14 cellular contexts compared by ENCODE assay signal in the genomic region with DNA sequence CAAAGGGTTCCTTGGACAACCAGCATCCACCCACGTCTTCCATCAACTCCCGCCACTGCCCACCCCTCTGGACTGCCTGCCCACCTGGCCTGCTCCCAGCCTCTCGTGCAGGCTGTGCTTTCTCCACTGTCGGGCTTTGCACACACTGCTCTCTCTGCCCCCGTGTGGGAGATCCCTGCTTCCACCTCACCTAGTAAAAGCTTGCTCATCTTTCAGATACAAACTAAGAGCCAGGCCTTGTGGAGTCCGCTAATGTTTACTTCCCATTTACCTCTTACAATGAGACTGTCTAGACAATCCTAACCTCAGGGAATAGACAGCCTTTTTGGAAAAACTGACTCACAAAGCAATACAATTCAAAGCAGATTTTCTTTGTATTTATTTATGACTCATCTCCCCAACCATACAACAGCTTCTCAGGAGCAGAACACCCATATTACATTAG.
DNase-seq lines count a peak whose midpoint lies in the region; ATAC-seq and TF ChIP-seq lines count a peak whose summit lies in the region.
"Had no signal": no experiment of that assay in that cellular context is flagged by ENCODE, and none has a peak within 500 bp of the region (broad histone marks: within the 10 kb centered on the region; RNA-seq: fewer than 3 reads in every experiment).

No MANE protein-coding gene starts in this region.

- H3K4ac ChIP-seq in H9 (ENCODE audit: low read depth, low read length): no peak overlapping the region

- no CpG with 5 or more reads among the region's 6 CpGs for WGBS in H9 (ENCODE audit: extremely low coverage, insufficient read length, low lambda C conversion rate)
- WGBS in hepatocyte (ENCODE audit: low lambda C conversion rate, missing lambda C conversion rate): 72% methylated on average over 6 of the region's 6 CpGs

- H3K9me2 ChIP-seq in hepatocyte (replicated peaks; ENCODE audit: insufficient read depth): no peaks in the 10 kb centered on the region

- H3K56ac ChIP-seq in H9 (ENCODE audit: insufficient read length, low read depth, low read length): no peak overlapping the region

- no peak overlapping the region for H2BK120ac ChIP-seq in H9 (ENCODE audit: low read depth, low read length, poor library complexity, severe bottlenecking)

- H2BK5ac ChIP-seq in H9 (ENCODE audit: insufficient read length, low read length): no peak overlapping the region

- no peaks in the 10 kb centered on the region for H3K79me2 ChIP-seq in H9 (ENCODE audit: insufficient read depth, low read length)
- H3K79me2 ChIP-seq in hepatocyte: no peaks in the 10 kb centered on the region

- no peak overlapping the region for H3K4me3 Mint-ChIP-seq in H9
- no peak overlapping the region for H3K4me3 Mint-ChIP-seq in activated naive CD8-positive, alpha-beta T cell treated with anti-CD3 and anti-CD28 coated beads, Interleukin-2, amount 50 U/mL, for 24 hours
- H3K4me3 Mint-ChIP-seq: activated T-cell treated with anti-CD3 and anti-CD28 coated beads, Interleukin-2, amount 50 U/mL, for 4 hours; neural crest cell had no signal

- H3K4me2 ChIP-seq in H9 (ENCODE audit: insufficient read depth, insufficient read length, low read length): no peak overlapping the region
- no peak overlapping the region for H3K4me2 ChIP-seq in hepatocyte
- H3K4me2 ChIP-seq: KMS-11 had no signal

- H2AK5ac ChIP-seq in H9 (ENCODE audit: insufficient read length, low read length): no peak overlapping the region

- no peak overlapping the region for H4K91ac ChIP-seq in H9 (ENCODE audit: insufficient read length, low read depth, low read length)

- no peak overlapping the region for H2BK12ac ChIP-seq in H9 (ENCODE audit: insufficient read length, low read depth, low read length)

- no peak overlapping the region for H3K14ac ChIP-seq in H9 (ENCODE audit: insufficient read depth, low read length)

- no peaks in the 10 kb centered on the region for H3K79me1 ChIP-seq in H9 (ENCODE audit: insufficient read depth, low read depth, low read length, poor library complexity, severe bottlenecking)

- H3K23ac ChIP-seq in H9 (ENCODE audit: insufficient read length, low read depth, low read length): no peak overlapping the region

- H4K20me1 ChIP-seq in H9 (ENCODE audit: control insufficient read depth, insufficient read depth, insufficient read length) (no peaks in the 10 kb centered on the region), hepatocyte (ENCODE audit: insufficient read depth, poor library complexity, severe bottlenecking) (no peaks in the 10 kb centered on the region)

- no peaks in the 10 kb centered on the region for H3K9me3 Mint-ChIP-seq in H9
- no peaks in the 10 kb centered on the region for H3K9me3 Mint-ChIP-seq in activated naive CD8-positive, alpha-beta T cell treated with anti-CD3 and anti-CD28 coated beads, Interleukin-2, amount 50 U/mL, for 24 hours
- H3K9me3 Mint-ChIP-seq: activated T-cell treated with anti-CD3 and anti-CD28 coated beads, Interleukin-2, amount 50 U/mL, for 4 hours; neural crest cell had no signal

- H3K4me1 Mint-ChIP-seq in H9: peaks cover 31 to 34% of the 10 kb centered on the region in 2 experiments
- peaks cover 4% of the 10 kb centered on the region for H3K4me1 Mint-ChIP-seq in activated naive CD8-positive, alpha-beta T cell treated with anti-CD3 and anti-CD28 coated beads, Interleukin-2, amount 50 U/mL, for 24 hours
- H3K4me1 Mint-ChIP-seq: neural crest cell had no signal

- H2BK15ac ChIP-seq in H9 (ENCODE audit: low read depth, low read length): no peak overlapping the region

- H4K5ac ChIP-seq in H9 (ENCODE audit: insufficient read length, low read depth, low read length): no peak overlapping the region

- H3K27ac Mint-ChIP-seq in H9: peak overlapping the region in 2 of 3 experiments; percentile 55 to 79; a peak in 3 of 7 replicates
- no peak overlapping the region for H3K27ac Mint-ChIP-seq in activated naive CD8-positive, alpha-beta T cell treated with anti-CD3 and anti-CD28 coated beads, Interleukin-2, amount 50 U/mL, for 24 hours

- peak; percentile 83 for DNase-seq in AG10803 (ENCODE audit: low read depth)
- DNase-seq in H9: no peak
- DNase-seq in activated naive CD8-positive, alpha-beta T cell treated with anti-CD3 and anti-CD28 coated beads, Interleukin-2, amount 50 U/mL, for 24 hours: no peak
- peak; percentile 20 for DNase-seq in hepatocyte (ENCODE audit: low spot score)
- no peak for DNase-seq in occipital lobe (lab: John Stamatoyannopoulos, UW)
- no peak for DNase-seq in tibial artery
- no peak for DNase-seq in H7
- no peak for DNase-seq in Kasumi-1 (lab: John Stamatoyannopoulos, UW)
- DNase-seq: activated T-cell treated with anti-CD3 and anti-CD28 coated beads, Interleukin-2, amount 50 U/mL, for 4 hours; cortex of kidney; NK-92 treated with Interleukin-12 subunit alpha and Interleukin-12 subunit beta, amount 100 ng/mL, for 24 hours had no signal

- no peaks in the 10 kb centered on the region for H3K36me3 ChIP-seq in hepatocyte (replicated peaks; ENCODE audit: insufficient read depth, low read depth)
- H3K36me3 ChIP-seq in tibial artery: peaks cover 23 to 75% (median 45%) of the 10 kb centered on the region in 3 donors
- H3K36me3 ChIP-seq in H7 (replicated peaks; ENCODE audit: control insufficient read depth, insufficient read depth, low read length): peaks cover 8% of the 10 kb centered on the region

- intact Hi-C loops in tibial artery (cut with DNase I; ENCODE audit: low total_unique reads): no loop called here

- no peak overlapping the region for H2BK20ac ChIP-seq in H9 (ENCODE audit: low read depth, low read length, poor library complexity, severe bottlenecking)

- H3K4me1 ChIP-seq in H9 (ENCODE audit: insufficient read depth, low read length) (0 out of 2 replicates have a peak, but pooled peaks cover 3% of the 10 kb centered on the region), hepatocyte (ENCODE audit: insufficient read depth) (no peaks in the 10 kb centered on the region), tibial artery (no peaks in the 10 kb centered on the region)

- no peak overlapping the region for H3T11ph ChIP-seq in H9 (ENCODE audit: low read length)

- no peaks in the 10 kb centered on the region for H3K23me2 ChIP-seq in H9 (ENCODE audit: insufficient read length, low read depth, low read length, poor library complexity, severe bottlenecking)

- H3K36me3 Mint-ChIP-seq in H9 (ENCODE audit: insufficient read depth in 1 of 3, low read depth in 3 of 3): peaks cover 34 to 53% (median 52%) of the 10 kb centered on the region in 3 experiments; a peak in 6 of 7 replicates
- H3K36me3 Mint-ChIP-seq in activated naive CD8-positive, alpha-beta T cell treated with anti-CD3 and anti-CD28 coated beads, Interleukin-2, amount 50 U/mL, for 24 hours (ENCODE audit: low read depth): peaks cover 31% of the 10 kb centered on the region

- ATAC-seq in activated naive CD8-positive, alpha-beta T cell treated with anti-CD3 and anti-CD28 coated beads, Interleukin-2, amount 50 U/mL, for 24 hours: peak; percentile 46
- ATAC-seq: activated T-cell treated with anti-CD3 and anti-CD28 coated beads, Interleukin-2, amount 50 U/mL, for 4 hours had no signal

- no peaks in the 10 kb centered on the region for H3K27me3 Mint-ChIP-seq in H9 (ENCODE audit: low read depth)
- H3K27me3 Mint-ChIP-seq in activated naive CD8-positive, alpha-beta T cell treated with anti-CD3 and anti-CD28 coated beads, Interleukin-2, amount 50 U/mL, for 24 hours: no peaks in the 10 kb centered on the region

- H3K18ac ChIP-seq in H9 (ENCODE audit: insufficient read length, low read depth, low read length): no peak overlapping the region

- no peak overlapping the region for H2AFZ ChIP-seq in H9 (ENCODE audit: low read length)
- H2AFZ ChIP-seq in hepatocyte: no peak overlapping the region

- no peak overlapping the region for H3K9ac ChIP-seq in H9 (ENCODE audit: extremely low read depth, insufficient read length, low read length)
- H3K9ac ChIP-seq: KMS-11 had no signal

- TF ChIP-seq CTCF in AG10803 (conservative IDR thresholded peaks at IDR 0.05; ENCODE audit: low read length) (peak; percentile 17; the same call in 1 of the 2 replicates), H9 (conservative IDR thresholded peaks at IDR 0.05) (no peak), hepatocyte (IDR thresholded peaks at IDR 0.05; ENCODE audit: poor library complexity) (no peak), tibial artery (IDR thresholded peaks at IDR 0.05) (no peak)

- no peak overlapping the region for H3K4me3 ChIP-seq in AG10803 (ENCODE audit: low read length)
- no peak overlapping the region for H3K4me3 ChIP-seq in hepatocyte
- H3K4me3 ChIP-seq in tibial artery: no peak overlapping the region
- H3K4me3 ChIP-seq in H7 (ENCODE audit: insufficient read depth, low read depth, low read length): no peak overlapping the region
- H3K4me3 ChIP-seq: upper lobe of left lung had no signal

- H3K9me3 ChIP-seq in H9 (ENCODE audit: control insufficient read depth, low read depth, low read length) (no peaks in the 10 kb centered on the region), hepatocyte (ENCODE audit: low read depth) (no peaks in the 10 kb centered on the region), tibial artery (no peaks in the 10 kb centered on the region)
- H3K9me3 ChIP-seq: upper lobe of left lung had no signal

- H3K27me3 ChIP-seq in H9 (ENCODE audit: insufficient read depth, low read length) (no peaks in the 10 kb centered on the region), hepatocyte (no peaks in the 10 kb centered on the region), tibial artery (no peaks in the 10 kb centered on the region), H7 (ENCODE audit: control insufficient read depth, insufficient read depth, low read length) (no peaks in the 10 kb centered on the region)
- H3K27me3 ChIP-seq: upper lobe of left lung had no signal

- H3K27ac ChIP-seq in H9 (ENCODE audit: insufficient read length, low read depth, low read length): no peak overlapping the region
- peak overlapping the region; percentile 35 for H3K27ac ChIP-seq in hepatocyte
- no peak overlapping the region for H3K27ac ChIP-seq in tibial artery
- H3K27ac ChIP-seq: KMS-11, upper lobe of left lung had no signal

- H4K8ac ChIP-seq in H9 (replicated peaks; ENCODE audit: insufficient read length, low read depth, low read length): no peak overlapping the region

Comparison
In these comparisons a context has a peak if more than half of its experiments do, and no peak if none do; other contexts are left out.
1. DNase-seq: peak in AG10803 (single experiment) and hepatocyte (single experiment); none in H9 (single experiment), activated naive CD8-positive, alpha-beta T cell treated with anti-CD3 and anti-CD28 coated beads, Interleukin-2, amount 50 U/mL, for 24 hours (single experiment), occipital lobe (single experiment), tibial artery (0 of 2), H7 (single experiment) and Kasumi-1 (0 of 2).